Comparison of ENCODE assay signal across 12 cellular contexts in genomic region chr13:27573265-27573664, GRCh38. TPM values are rescaled to one million over a fixed set of nuclear protein-coding genes. Genes with fewer than 3 reads are reported as not detected.
DNase-seq lines count a peak whose midpoint lies in the region; ATAC-seq and TF ChIP-seq lines count a peak whose summit lies in the region.
"Had no signal": no experiment of that assay in that cellular context is flagged by ENCODE, and none has a peak within 500 bp of the region (broad histone marks: within the 10 kb centered on the region; RNA-seq: fewer than 3 reads in every experiment).

No MANE protein-coding gene starts in this region.

- no peaks in the 10 kb centered on the region for H3K9me3 Mint-ChIP-seq in endodermal cell
- H3K9me3 Mint-ChIP-seq in natural killer cell treated with Interleukin-12 subunit alpha and Interleukin-12 subunit beta and Interleukin-15 and Interleukin-18, amount 100 ng/mL, for 72 hours: no peaks in the 10 kb centered on the region
- H3K9me3 Mint-ChIP-seq: activated T-helper 2 cell treated with anti-CD3 and anti-CD28 coated beads, Interferon-gamma antibody, Interleukin-2, Interleukin-4, amounts not matched to agents 10 μg/mL and 5 μg/mL and 100 μg/mL, durations not matched to agents 14 hours and 24 hours and 36 hours; naive B cell; stimulated activated memory B cell treated with anti-CD40 and anti-IgM and Interleukin-4, amounts not matched to agents 10 μg/mL and 1 μg/mL and 100 μg/mL, for 72 hours had no signal

- TF ChIP-seq CTCF in endodermal cell (conservative IDR thresholded peaks at IDR 0.05): no peak

- H3K4me3 Mint-ChIP-seq in endodermal cell: no peak overlapping the region
- H3K4me3 Mint-ChIP-seq in natural killer cell treated with Interleukin-12 subunit alpha and Interleukin-12 subunit beta and Interleukin-15 and Interleukin-18, amount 100 ng/mL, for 72 hours: peak overlapping the region; percentile 37
- H3K4me3 Mint-ChIP-seq: stimulated activated memory B cell treated with anti-CD40 and anti-IgM and Interleukin-4, amounts not matched to agents 10 μg/mL and 1 μg/mL and 100 μg/mL, for 72 hours had no signal

- H3K27ac ChIP-seq in endodermal cell (ENCODE audit: low read depth, low read length) (no peak overlapping the region), aorta (ENCODE audit: low read depth in 1 of 2, low read length in 2 of 2) (no peak overlapping the region)

- H3K36me3 ChIP-seq in endodermal cell (ENCODE audit: control insufficient read depth, insufficient read depth, low read length): peaks cover 12% of the 10 kb centered on the region
- H3K36me3 ChIP-seq in aorta (ENCODE audit: control insufficient read depth in 1 of 2, insufficient read depth in 2 of 2, low read length in 1 of 2): peaks cover under 1 to 2% of the 10 kb centered on the region in 2 donors

- H3K4me3 ChIP-seq in endodermal cell (ENCODE audit: low read length) (no peak overlapping the region), aorta (ENCODE audit: low read length in 2 of 2) (no peak overlapping the region)

- H3K27me3 ChIP-seq in endodermal cell (ENCODE audit: control insufficient read depth, insufficient read depth, low read length, poor library complexity, severe bottlenecking): no peaks in the 10 kb centered on the region
- no peaks in the 10 kb centered on the region for H3K27me3 ChIP-seq in aorta (ENCODE audit: control insufficient read depth in 1 of 2, insufficient read depth in 2 of 2, low read length in 1 of 2)

- no peaks in the 10 kb centered on the region for H3K27me3 Mint-ChIP-seq in endodermal cell (ENCODE audit: insufficient read depth)
- H3K27me3 Mint-ChIP-seq in natural killer cell treated with Interleukin-12 subunit alpha and Interleukin-12 subunit beta and Interleukin-15 and Interleukin-18, amount 100 ng/mL, for 72 hours: no peaks in the 10 kb centered on the region
- H3K27me3 Mint-ChIP-seq: naive B cell; stimulated activated memory B cell treated with anti-CD40 and anti-IgM and Interleukin-4, amounts not matched to agents 10 μg/mL and 1 μg/mL and 100 μg/mL, for 72 hours had no signal

- intact Hi-C loops in aorta (cut with DNase I): no loop called here

- ATAC-seq in natural killer cell treated with Interleukin-12 subunit alpha and Interleukin-12 subunit beta and Interleukin-15 and Interleukin-18, amount 100 ng/mL, for 72 hours: peak; percentile 72 to 86
- no peak for ATAC-seq in aorta (ENCODE audit: low FRiP score)
- ATAC-seq in HG02884 (IDR thresholded peaks at IDR 0.05; ENCODE audit: unreplicated experiment): no peak
- ATAC-seq in GM18519 (IDR thresholded peaks at IDR 0.05; ENCODE audit: low FRiP score, unreplicated experiment): no peak
- ATAC-seq: Panc1; stimulated activated memory B cell treated with anti-CD40 and anti-IgM and Interleukin-4, amounts not matched to agents 10 μg/mL and 1 μg/mL and 100 μg/mL, for 72 hours had no signal

- H3K4me1 Mint-ChIP-seq in endodermal cell: peaks cover 15% of the 10 kb centered on the region
- H3K4me1 Mint-ChIP-seq in natural killer cell treated with Interleukin-12 subunit alpha and Interleukin-12 subunit beta and Interleukin-15 and Interleukin-18, amount 100 ng/mL, for 72 hours (ENCODE audit: low read depth in 2 of 2): peaks cover 36 to 46% of the 10 kb centered on the region in 2 donors

- no peak overlapping the region for H3K9ac ChIP-seq in endodermal cell (ENCODE audit: extremely low read depth, low read length, poor library complexity, severe bottlenecking)

- H3K27ac Mint-ChIP-seq in endodermal cell: peak overlapping the region; percentile 26
- H3K27ac Mint-ChIP-seq in natural killer cell treated with Interleukin-12 subunit alpha and Interleukin-12 subunit beta and Interleukin-15 and Interleukin-18, amount 100 ng/mL, for 72 hours: peak overlapping the region; percentile 8 to 27
- H3K27ac Mint-ChIP-seq: activated T-helper 2 cell treated with anti-CD3 and anti-CD28 coated beads, Interferon-gamma antibody, Interleukin-2, Interleukin-4, amounts not matched to agents 10 μg/mL and 5 μg/mL and 100 μg/mL, durations not matched to agents 14 hours and 24 hours and 36 hours; stimulated activated memory B cell treated with anti-CD40 and anti-IgM and Interleukin-4, amounts not matched to agents 10 μg/mL and 1 μg/mL and 100 μg/mL, for 72 hours had no signal

- H3K4me1 ChIP-seq in endodermal cell (ENCODE audit: control insufficient read depth, insufficient read depth, low read length) (no peaks in the 10 kb centered on the region), aorta (ENCODE audit: control insufficient read depth in 1 of 2, insufficient read depth in 2 of 2, low read length in 2 of 2) (peaks cover 2% of the 10 kb centered on the region in 2 donors)

- H3K9me3 ChIP-seq in endodermal cell (ENCODE audit: control insufficient read depth, low read length): peaks cover 7% of the 10 kb centered on the region
- no peaks in the 10 kb centered on the region for H3K9me3 ChIP-seq in aorta (ENCODE audit: control insufficient read depth, low read length)

- H3K36me3 Mint-ChIP-seq in endodermal cell (ENCODE audit: low read depth): peaks cover 20% of the 10 kb centered on the region
- H3K36me3 Mint-ChIP-seq in natural killer cell treated with Interleukin-12 subunit alpha and Interleukin-12 subunit beta and Interleukin-15 and Interleukin-18, amount 100 ng/mL, for 72 hours: peaks cover 5% of the 10 kb centered on the region

- WGBS in endodermal cell (ENCODE audit: insufficient coverage in 1 of 2, insufficient read length in 1 of 2), 2 experiments: 96% methylated on average over 2 of the region's 2 CpGs; no CpG with 5 or more reads in 1 of the 2 experiments
- 89 to 94% methylated on average over 2 of the region's 2 CpGs for WGBS in aorta, 2 donors

- DNase-seq in EL (peak; percentile 69), NCI-H69 (lab: John Stamatoyannopoulos, UW) (peak; percentile 5), endodermal cell (no peak), aorta (no peak), epidermal melanocyte (ENCODE audit: insufficient read length, low spot score) (no peak)
- no peak for DNase-seq in natural killer cell treated with Interleukin-12 subunit alpha and Interleukin-12 subunit beta and Interleukin-15 and Interleukin-18, amount 100 ng/mL, for 72 hours (ENCODE audit: low spot score)
- DNase-seq: naive B cell had no signal

RNA-seq across cellular contexts. Expression of gene LNX2, which starts 47.1 kb away (rescaled TPM):
- total RNA-seq in endodermal cell: 10 to 100 TPM; 13.9 to 15.6 TPM
- polyA plus RNA-seq in endodermal cell (2013, experiment 1 of 2): 7.7 TPM
- 7.8 TPM for polyA plus RNA-seq in endodermal cell (2013, experiment 2 of 2)
- 1 to 10 TPM; 4.1 to 4.2 TPM for total RNA-seq in natural killer cell treated with Interleukin-12 subunit alpha and Interleukin-12 subunit beta and Interleukin-15 and Interleukin-18, amount 100 ng/mL, for 72 hours
- total RNA-seq in aorta: 10 to 100 TPM in 1 of 2 donors, 1 to 10 TPM in 1; 9.5 to 10.3 TPM
- polyA plus RNA-seq in aorta: 1 to 10 TPM; 2.6 to 7.6 TPM

RNA-seq across cellular contexts. Expression of gene POLR1D, which starts 48.4 kb away (rescaled TPM):
- total RNA-seq in endodermal cell (100 to 1,000 TPM; 135 to 136 TPM), aorta (10 to 100 TPM; 63.3 to 89.3 TPM)
- polyA plus RNA-seq in endodermal cell (2013, experiment 1 of 2): 164 TPM
- 145 TPM for polyA plus RNA-seq in endodermal cell (2013, experiment 2 of 2)
- total RNA-seq in natural killer cell treated with Interleukin-12 subunit alpha and Interleukin-12 subunit beta and Interleukin-15 and Interleukin-18, amount 100 ng/mL, for 72 hours: 100 to 1,000 TPM in 1 of 2 donors, 10 to 100 TPM in 1; 95.2 to 112 TPM
- polyA plus RNA-seq in aorta: 100 to 1,000 TPM; 113 to 119 TPM

Comparison
In these comparisons a context has a peak if more than half of its experiments do, and no peak if none do; other contexts are left out.
1. DNase-seq: peak in EL (single experiment) and NCI-H69 (single experiment); none in endodermal cell (single experiment), natural killer cell treated with Interleukin-12 subunit alpha and Interleukin-12 subunit beta and Interleukin-15 and Interleukin-18, amount 100 ng/mL, for 72 hours (single experiment), aorta (0 of 2) and epidermal melanocyte (single experiment).
2. ATAC-seq: peak in natural killer cell treated with Interleukin-12 subunit alpha and Interleukin-12 subunit beta and Interleukin-15 and Interleukin-18, amount 100 ng/mL, for 72 hours (2 of 2); none in aorta (single experiment), HG02884 (single experiment) and GM18519 (single experiment).